ENCODE assay signal across 26 cellular contexts in the genomic region with DNA sequence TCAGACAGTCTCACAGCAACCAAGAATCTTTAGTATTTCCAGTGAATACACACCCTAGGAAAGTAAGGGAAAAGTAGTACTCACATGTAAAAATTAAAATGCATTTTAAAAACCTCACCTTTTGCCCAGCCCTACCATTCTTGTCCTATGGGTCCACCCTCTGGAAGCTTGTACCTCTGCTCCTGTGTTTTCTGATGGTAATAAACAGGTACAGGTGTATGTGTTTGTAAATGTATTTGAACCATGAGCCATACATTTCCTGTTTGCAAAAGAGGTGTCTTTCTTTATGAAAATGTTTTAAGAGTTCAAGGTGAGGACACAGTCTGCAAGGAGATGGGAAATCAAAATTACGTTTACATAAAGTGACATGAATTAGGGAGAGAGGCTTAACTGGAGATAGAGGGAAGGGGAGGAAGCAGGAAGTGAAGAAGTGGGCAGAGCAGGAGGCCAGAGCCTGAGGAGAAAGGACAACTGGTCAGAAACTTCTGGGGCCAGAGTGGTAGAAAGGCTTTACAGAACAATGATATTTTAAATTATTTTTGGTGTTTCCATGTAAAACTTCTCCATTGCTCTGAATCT. TPM values are rescaled to one million over a fixed set of nuclear protein-coding genes. Genes with fewer than 3 reads are reported as not detected.
DNase-seq lines count a peak whose midpoint lies in the region; ATAC-seq and TF ChIP-seq lines count a peak whose summit lies in the region.
"Had no signal": no experiment of that assay in that cellular context is flagged by ENCODE, and none has a peak within 500 bp of the region (broad histone marks: within the 10 kb centered on the region; RNA-seq: fewer than 3 reads in every experiment).

No MANE protein-coding gene starts in this region.

- H3K79me2 ChIP-seq in PC-3 (ENCODE audit: low read length) (no peaks in the 10 kb centered on the region), osteoblast (ENCODE audit: insufficient read depth, low read length) (no peaks in the 10 kb centered on the region)

- POLR2A ChIA-PET in PC-3 (lab: Charles Lee; ENCODE audit: unreplicated experiment), result no interaction called here

- WGBS in esophagus, 2 donors, result 50 to 57% methylated on average over 1 of the region's 1 CpG

- no TSS peak for BruUV-seq in PC-3 (replicated peaks; lab: Mats Ljungman, UMichigan)

- ATAC-seq in GM18498 (IDR thresholded peaks at IDR 0.05; ENCODE audit: unreplicated experiment), result peak; percentile 5
- no peak for ATAC-seq in PC-3
- ATAC-seq: HCT116, SK-N-SH treated with all-trans-retinoic acid at 6 μM for 48 hours had no signal

- H3K9ac ChIP-seq in PC-3 (ENCODE audit: low read length), result no peak overlapping the region
- H3K9ac ChIP-seq: BLaER1 treated with 17β-estradiol and CSF1 and Interleukin-3, amounts not matched to agents 10 nM and 100 nM had no signal

- no peak for TF ChIP-seq CTCF in PC-3 (conservative IDR thresholded peaks at IDR 0.05; ENCODE audit: low read depth, low read length)
- TF ChIP-seq CTCF in osteoblast (IDR thresholded peaks at IDR 0.05; ENCODE audit: extremely low read depth, low read depth, low read length), result no peak

- no peaks in the 10 kb centered on the region for H3K9me3 ChIP-seq in PC-3 (ENCODE audit: low read length)
- no peaks in the 10 kb centered on the region for H3K9me3 ChIP-seq in esophagus (ENCODE audit: control insufficient read depth in 2 of 2, insufficient read depth in 1 of 2, low read depth in 1 of 2, low read length in 1 of 2)
- no peaks in the 10 kb centered on the region for H3K9me3 ChIP-seq in osteoblast (ENCODE audit: low read depth, low read length)
- H3K9me3 ChIP-seq: A549, SJCRH30 had no signal

- intact Hi-C loops in PC-3 (cut with micrococcal nuclease), result no loop called here
- intact Hi-C loops in head of caudate nucleus (cut with DNase I), result no loop called here

- H3K4me3 ChIP-seq in PC-3 (ENCODE audit: low read length) (no peak overlapping the region), esophagus (ENCODE audit: low read depth in 1 of 2, low read length in 2 of 2) (no peak overlapping the region), osteoblast (ENCODE audit: insufficient read depth, low read length) (no peak overlapping the region)
- H3K4me3 ChIP-seq: A549; BLaER1 treated with 17β-estradiol and CSF1 and Interleukin-3, amounts not matched to agents 10 nM and 100 nM; SJCRH30 had no signal

- in situ Hi-C loops in KBM-7 (cut with MboI; ENCODE audit: low pct_unique_long_range_greater_than_20kb, low sequenced_read_pairs), result no loop called here

- DNase-seq in PC-3, result no peak
- peak; percentile 15 for DNase-seq in osteoblast (ENCODE audit: insufficient read length, low spot score, missing footprints)
- DNase-seq in KBM-7, result no peak
- no peak for DNase-seq in head of caudate nucleus
- no peak for DNase-seq in COLO668 (lab: John Stamatoyannopoulos, UW; ENCODE audit: unreplicated experiment)
- DNase-seq: AML-193; CD4-positive, alpha-beta T cell; COR-L47; DMS79; GF-D8; IMR-90; Karpas-422; NCI-H1092; NCI-H1436; NCI-H187 treated with DMSO at 0.1 percent for 48 hours; NCI-H2171 treated with DMSO at 0.1 percent for 48 hours; NCI-H345; NCI-H510A treated with DMSO at 0.1 percent for 48 hours; NCI-H774; SJCRH30 had no signal

- CTCF ChIA-PET in PC-3 (lab: Charles Lee), result no interaction called here

- H2AFZ ChIP-seq in PC-3 (ENCODE audit: low read length) (no peak overlapping the region), osteoblast (ENCODE audit: low read length) (no peak overlapping the region)

- H3K4me1 ChIP-seq in PC-3 (ENCODE audit: insufficient read depth, low read length) (peaks cover 43% of the 10 kb centered on the region), esophagus (ENCODE audit: control insufficient read depth in 2 of 2, insufficient read depth in 2 of 2, low read length in 1 of 2) (peaks cover 0 to 7% of the 10 kb centered on the region in 2 donors), osteoblast (ENCODE audit: insufficient read depth, low read length) (peaks cover 19% of the 10 kb centered on the region)
- H3K4me1 ChIP-seq: SJCRH30 had no signal

- H3K27me3 ChIP-seq in PC-3 (ENCODE audit: low read length) (no peaks in the 10 kb centered on the region), esophagus (ENCODE audit: control insufficient read depth in 1 of 2, insufficient read depth in 2 of 2, low read length in 2 of 2) (no peaks in the 10 kb centered on the region), osteoblast (ENCODE audit: insufficient read depth, low read length) (no peaks in the 10 kb centered on the region)
- H3K27me3 ChIP-seq: BLaER1 treated with 17β-estradiol and CSF1 and Interleukin-3, amounts not matched to agents 10 nM and 100 nM; SJCRH30 had no signal

- no peaks in the 10 kb centered on the region for H3K36me3 ChIP-seq in PC-3 (ENCODE audit: low read depth, low read length)
- no peaks in the 10 kb centered on the region for H3K36me3 ChIP-seq in esophagus (ENCODE audit: control insufficient read depth in 2 of 2, insufficient read depth in 2 of 2, low read length in 1 of 2)
- H3K36me3 ChIP-seq in osteoblast (ENCODE audit: insufficient read depth, low read length), result no peaks in the 10 kb centered on the region
- H3K36me3 ChIP-seq: BLaER1 treated with 17β-estradiol and CSF1 and Interleukin-3, amounts not matched to agents 10 nM and 100 nM; SJCRH30 had no signal

- H3K4me2 ChIP-seq in PC-3 (ENCODE audit: low read length) (peak overlapping the region; percentile 41; the same call in 1 of the 2 replicates), osteoblast (ENCODE audit: insufficient read depth, low read length) (no peak overlapping the region)

- peaks cover 3% of the 10 kb centered on the region for H3F3A ChIP-seq in PC-3 (ENCODE audit: low read length, unreplicated experiment)

- H3K27ac ChIP-seq in PC-3 (ENCODE audit: low read length) (peak overlapping the region; percentile 69), esophagus (ENCODE audit: low read depth in 2 of 2, low read length in 1 of 2) (peak overlapping the region; percentile 68 to 82), osteoblast (ENCODE audit: low read depth, low read length) (no peak overlapping the region)
- H3K27ac ChIP-seq: BLaER1 treated with 17β-estradiol and CSF1 and Interleukin-3, amounts not matched to agents 10 nM and 100 nM; SJCRH30 had no signal

- H3K9me2 ChIP-seq in PC-3 (replicated peaks; ENCODE audit: low read length), result no peaks in the 10 kb centered on the region

- H4K20me1 ChIP-seq in PC-3 (ENCODE audit: low read length) (no peaks in the 10 kb centered on the region), osteoblast (ENCODE audit: insufficient read depth, low read length) (no peaks in the 10 kb centered on the region)
- H4K20me1 ChIP-seq: BLaER1 treated with 17β-estradiol and CSF1 and Interleukin-3, amounts not matched to agents 10 nM and 100 nM had no signal

RNA-seq across cellular contexts. Expression of a gene that starts 52.0 kb away (rescaled TPM):
- 21.0 and 30.7 TPM in 2 replicates for total RNA-seq in PC-3 (2014; rRNA removed)
- 10 to 100 TPM; 40.5 to 40.8 TPM for polyA plus RNA-seq in esophagus
- total RNA-seq in osteoblast, result 91.6 and 94.8 TPM in 2 replicates
